ENCODE assay signal across 13 cellular contexts in the genomic region with DNA sequence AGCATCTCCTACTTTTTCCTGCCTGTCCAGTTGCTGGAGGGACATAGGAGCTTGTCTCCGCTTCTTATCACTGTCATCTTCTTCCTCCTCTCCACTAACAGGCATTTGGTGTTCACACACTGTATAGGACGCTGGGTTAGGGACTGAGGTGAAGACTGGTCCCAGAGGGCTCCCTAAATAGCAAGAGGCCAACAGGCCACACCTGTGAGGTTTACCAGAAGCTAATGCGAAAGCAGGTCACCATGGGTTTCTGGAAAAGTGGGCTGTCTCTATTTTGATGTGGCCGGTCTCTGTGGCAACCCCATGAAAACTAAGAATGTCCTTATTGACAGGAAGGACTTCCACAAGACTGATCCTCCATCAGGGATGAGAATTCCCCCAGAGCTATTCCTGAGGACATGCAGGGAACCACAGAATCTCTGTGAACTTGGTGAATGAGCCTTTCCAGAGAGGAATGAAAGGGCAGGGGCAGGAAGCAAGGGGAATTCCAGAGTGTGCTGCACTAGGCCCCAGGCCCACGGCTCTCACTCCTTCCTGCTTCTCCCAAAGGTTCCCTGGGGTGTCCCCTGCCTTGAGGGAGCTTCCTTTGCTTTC.
A peak's percentile ranks its signal among the peaks of the same experiment; 100 is the strongest.
DNase-seq lines count a peak whose midpoint lies in the region; ATAC-seq lines count a peak whose summit lies in the region.
"Had no signal": no experiment of that assay in that cellular context is flagged by ENCODE, and none has a peak within 500 bp of the region (broad histone marks: within the 10 kb centered on the region; RNA-seq: fewer than 3 reads in every experiment).

No MANE protein-coding gene starts in this region.

- H3K4me1 Mint-ChIP-seq in CD4-positive, alpha-beta memory T cell, result peaks cover 14 to 29% (median 25%) of the 10 kb centered on the region in 4 donors

- H3K9ac ChIP-seq in mucosa of rectum (ENCODE audit: low read depth in 1 of 2, low read length in 2 of 2), result no peak overlapping the region

- H3K27ac ChIP-seq in mucosa of rectum (ENCODE audit: low read depth in 2 of 2, low read length in 2 of 2), result peak overlapping the region; percentile 7 to 61
- no peak overlapping the region for H3K27ac ChIP-seq in CD4-positive, alpha-beta memory T cell (ENCODE audit: low read depth, low read length)
- H3K27ac ChIP-seq: heart right ventricle had no signal

- H3K9me3 ChIP-seq in mucosa of rectum (ENCODE audit: control insufficient read depth in 2 of 2, low read length in 2 of 2), result no peaks in the 10 kb centered on the region
- no peaks in the 10 kb centered on the region for H3K9me3 ChIP-seq in CD4-positive, alpha-beta memory T cell (ENCODE audit: control insufficient read depth in 1 of 2, low read length in 2 of 2)
- H3K9me3 ChIP-seq: heart right ventricle had no signal

- no peak for DNase-seq in NCI-H524 treated with DMSO at 0.1 percent for 48 hours (lab: John Stamatoyannopoulos, UW)
- DNase-seq in DMS53 (lab: John Stamatoyannopoulos, UW), result no peak
- DNase-seq in CD4-positive, alpha-beta memory T cell, result no peak
- no peak for DNase-seq in SHP77 (lab: John Stamatoyannopoulos, UW)
- DNase-seq: activated CD4-positive, alpha-beta T cell treated with anti-CD3 and anti-CD28 coated beads, Interleukin-2, amount 50 U/mL, for 4 hours; heart right ventricle; natural killer cell; stimulated activated CD4-positive, alpha-beta T cell treated with anti-CD3 and anti-CD28 coated beads, Interleukin-4, amount 100 ng/mL, for 1 hour had no signal

- ATAC-seq in GM18909 (IDR thresholded peaks at IDR 0.05; ENCODE audit: poor library complexity, unreplicated experiment), result peak; percentile 56
- ATAC-seq in HG02623 (IDR thresholded peaks at IDR 0.05; ENCODE audit: unreplicated experiment), result peak; percentile 42
- peak; percentile 59 for ATAC-seq in HG03571 (IDR thresholded peaks at IDR 0.05; ENCODE audit: unreplicated experiment)
- ATAC-seq: heart right ventricle, natural killer cell had no signal

- no peaks in the 10 kb centered on the region for H3K9me3 Mint-ChIP-seq in CD4-positive, alpha-beta memory T cell
- H3K9me3 Mint-ChIP-seq: central memory CD8-positive, alpha-beta T cell; natural killer cell had no signal

- peak overlapping the region in 1 of 7 donors; percentile 7 for H3K27ac Mint-ChIP-seq in CD4-positive, alpha-beta memory T cell

- no peak overlapping the region for H3K4me3 ChIP-seq in mucosa of rectum (ENCODE audit: low read length in 2 of 2)
- no peak overlapping the region for H3K4me3 ChIP-seq in CD4-positive, alpha-beta memory T cell (ENCODE audit: low read length in 2 of 2)
- H3K4me3 ChIP-seq: heart right ventricle had no signal

- H3K36me3 Mint-ChIP-seq in CD4-positive, alpha-beta memory T cell, result peaks cover 0 to 10% of the 10 kb centered on the region in 2 donors
- H3K36me3 Mint-ChIP-seq: natural killer cell had no signal

- H3K27me3 Mint-ChIP-seq in CD4-positive, alpha-beta memory T cell, result no peaks in the 10 kb centered on the region
- H3K27me3 Mint-ChIP-seq: central memory CD8-positive, alpha-beta T cell had no signal

- no peaks in the 10 kb centered on the region for H3K36me3 ChIP-seq in mucosa of rectum (ENCODE audit: control insufficient read depth in 2 of 2, insufficient read depth in 2 of 2, low read length in 2 of 2)
- no peaks in the 10 kb centered on the region for H3K36me3 ChIP-seq in CD4-positive, alpha-beta memory T cell (ENCODE audit: insufficient read depth, low read length)

- CTCF ChIA-PET in CD4-positive, alpha-beta memory T cell (lab: Charles Lee; ENCODE audit: partially characterized antibody), result interaction anchor here (0.6 to 1.4 kb wide), 3 partner anchors 23 to 415 kb away, joined by 3 read pairs; no protein-coding TSS in a partner anchor

- H3K4me1 ChIP-seq in mucosa of rectum (ENCODE audit: control insufficient read depth in 2 of 2, insufficient read depth in 2 of 2, low read length in 2 of 2), result peaks cover 6 to 11% of the 10 kb centered on the region in 2 donors
- H3K4me1 ChIP-seq in CD4-positive, alpha-beta memory T cell (ENCODE audit: insufficient read depth, low read length), result peaks cover 8% of the 10 kb centered on the region

- no peak overlapping the region for H3K4me3 Mint-ChIP-seq in CD4-positive, alpha-beta memory T cell
- H3K4me3 Mint-ChIP-seq: central memory CD8-positive, alpha-beta T cell; natural killer cell had no signal

- POLR2A ChIA-PET in CD4-positive, alpha-beta memory T cell (lab: Charles Lee; ENCODE audit: partially characterized antibody), result no interaction called here

- no peaks in the 10 kb centered on the region for H3K27me3 ChIP-seq in mucosa of rectum (ENCODE audit: control insufficient read depth in 2 of 2, insufficient read depth in 2 of 2, low read length in 2 of 2)
- no peaks in the 10 kb centered on the region for H3K27me3 ChIP-seq in CD4-positive, alpha-beta memory T cell (ENCODE audit: insufficient read depth, low read length)
- H3K27me3 ChIP-seq: heart right ventricle had no signal

- intact Hi-C loops in CD4-positive, alpha-beta memory T cell (cut with micrococcal nuclease), result no loop called here
